In genomic region chr7:66699998-66700397, GRCh38 we compare ENCODE assay signal across 15 cellular contexts. TPM values are rescaled to one million over a fixed set of nuclear protein-coding genes. Genes with fewer than 3 reads are reported as not detected.
DNase-seq lines count a peak whose midpoint lies in the region; ATAC-seq and TF ChIP-seq lines count a peak whose summit lies in the region.
"Had no signal": no experiment of that assay in that cellular context is flagged by ENCODE, and none has a peak within 500 bp of the region (broad histone marks: within the 10 kb centered on the region; RNA-seq: fewer than 3 reads in every experiment).

No MANE protein-coding gene starts in this region.

- H3K4me1 ChIP-seq in right cardiac atrium (ENCODE audit: control insufficient read depth, insufficient read depth, low read length), result no peaks in the 10 kb centered on the region
- no peaks in the 10 kb centered on the region for H3K4me1 ChIP-seq in rectal smooth muscle tissue (ENCODE audit: control insufficient read depth, insufficient read depth, low read length)

- DNase-seq in Ammon's horn (ENCODE audit: low spot score), result peak; percentile 50
- peak; percentile 84 for DNase-seq in coronary artery (ENCODE audit: low spot score)
- DNase-seq in right cardiac atrium, result peak; percentile 76 to 92 (median 91)
- no peak for DNase-seq in activated CD4-positive, CD25-positive, alpha-beta regulatory T cell (lab: John Stamatoyannopoulos, UW)
- DNase-seq in NCI-H1105 (lab: John Stamatoyannopoulos, UW), result no peak
- no peak for DNase-seq in NOMO-1 treated with dmso at 0.1 percent for 144 hours (lab: John Stamatoyannopoulos, UW; ENCODE audit: unreplicated experiment)
- DNase-seq: ACHN; activated CD4-positive, CD25-positive, alpha-beta regulatory T cell treated with anti-CD3 and anti-CD28 coated beads, Interleukin-2, amount 50 U/mL, for 72 hours; amniotic stem cell; NCI-H187; stimulated activated naive CD4-positive, alpha-beta T cell treated with Interleukin-2 at 50 U/mL for 16 hours; T-helper 2 cell had no signal

- no peaks in the 10 kb centered on the region for H3K36me3 ChIP-seq in rectal smooth muscle tissue (ENCODE audit: control insufficient read depth, insufficient read depth, low read length)

- no peak for TF ChIP-seq CTCF in coronary artery (IDR thresholded peaks at IDR 0.05)

- H3K4me3 ChIP-seq in coronary artery (peak overlapping the region; percentile 32), right cardiac atrium (ENCODE audit: low read length) (no peak overlapping the region), rectal smooth muscle tissue (ENCODE audit: low read length) (no peak overlapping the region)
- H3K4me3 ChIP-seq: hepatocyte had no signal

- WGBS in right cardiac atrium, result 46% methylated on average over 6 of the region's 6 CpGs

- H3K27ac ChIP-seq in coronary artery, result peak overlapping the region; percentile 71 to 82
- H3K27ac ChIP-seq in right cardiac atrium (ENCODE audit: low read length), result no peak overlapping the region
- peak overlapping the region; percentile 42 for H3K27ac ChIP-seq in rectal smooth muscle tissue (ENCODE audit: low read depth, low read length)
- H3K27ac ChIP-seq: hepatocyte had no signal

- H3K9me3 ChIP-seq in right cardiac atrium (ENCODE audit: control insufficient read depth, low read length), result no peaks in the 10 kb centered on the region

- peak; percentile 41 to 84 for ATAC-seq in right cardiac atrium
- no peak for ATAC-seq in HG03342 (IDR thresholded peaks at IDR 0.05; ENCODE audit: unreplicated experiment)

- intact Hi-C loops in right cardiac atrium (cut with DNase I), result no loop called here

- no peaks in the 10 kb centered on the region for H3K27me3 ChIP-seq in right cardiac atrium (ENCODE audit: control insufficient read depth, insufficient read depth)
- no peaks in the 10 kb centered on the region for H3K27me3 ChIP-seq in rectal smooth muscle tissue (ENCODE audit: control insufficient read depth, insufficient read depth, low read length)
- H3K27me3 ChIP-seq: hepatocyte had no signal

- H3K9ac ChIP-seq in rectal smooth muscle tissue (ENCODE audit: low read length), result no peak overlapping the region

RNA-seq across cellular contexts. Expression of gene RABGEF1, which starts 40.5 kb away (rescaled TPM):
- total RNA-seq in right cardiac atrium, result 10 to 100 TPM; 11.4 to 19.0 (median 16.5) TPM
- polyA plus RNA-seq in right cardiac atrium, result 7.7 TPM

Comparison
In these comparisons a context has a peak if more than half of its experiments do, and no peak if none do; other contexts are left out.
1. DNase-seq: peak in Ammon's horn (single experiment), coronary artery (single experiment) and right cardiac atrium (3 of 3); none in activated CD4-positive, CD25-positive, alpha-beta regulatory T cell (0 of 4), NCI-H1105 (single experiment) and NOMO-1 treated with dmso at 0.1 percent for 144 hours (single experiment).